ENCODE assay signal across 13 cellular contexts in genomic region chr15:98568382-98569017, GRCh38.
DNase-seq lines count a peak whose midpoint lies in the region; ATAC-seq and TF ChIP-seq lines count a peak whose summit lies in the region.
"Had no signal": no experiment of that assay in that cellular context is flagged by ENCODE, and none has a peak within 500 bp of the region (broad histone marks: within the 10 kb centered on the region; RNA-seq: fewer than 3 reads in every experiment).

No MANE protein-coding gene starts in this region.

- no peaks in the 10 kb centered on the region for H3K9me3 Mint-ChIP-seq in endodermal cell
- H3K9me3 Mint-ChIP-seq in progenitor cell of endocrine pancreas (ENCODE audit: low read depth) = no peaks in the 10 kb centered on the region

- H3K36me3 Mint-ChIP-seq in endodermal cell (ENCODE audit: low read depth) = no peaks in the 10 kb centered on the region
- no peaks in the 10 kb centered on the region for H3K36me3 Mint-ChIP-seq in progenitor cell of endocrine pancreas (ENCODE audit: insufficient read depth)

- H3K79me2 ChIP-seq in OCI-LY3 (ENCODE audit: low read length) = no peaks in the 10 kb centered on the region

- no peak for ATAC-seq in HG03095 (IDR thresholded peaks at IDR 0.05; ENCODE audit: unreplicated experiment)

- H3K27me3 ChIP-seq in GM06990 (replicated peaks; ENCODE audit: control insufficient read depth, insufficient read depth, low read length) = no peaks in the 10 kb centered on the region; the same call in 1 of the 2 replicates
- peaks cover 13% of the 10 kb centered on the region for H3K27me3 ChIP-seq in OCI-LY3 (ENCODE audit: low read depth, low read length)
- no peaks in the 10 kb centered on the region for H3K27me3 ChIP-seq in endodermal cell (ENCODE audit: control insufficient read depth, insufficient read depth, low read length, poor library complexity, severe bottlenecking)

- H3K27me3 Mint-ChIP-seq in endodermal cell (ENCODE audit: insufficient read depth) = peaks cover 24% of the 10 kb centered on the region
- peaks cover 39% of the 10 kb centered on the region for H3K27me3 Mint-ChIP-seq in progenitor cell of endocrine pancreas

- H3K4me3 Mint-ChIP-seq in endodermal cell = no peak overlapping the region
- no peak overlapping the region for H3K4me3 Mint-ChIP-seq in progenitor cell of endocrine pancreas (ENCODE audit: low read depth)

- H3K4me3 ChIP-seq in GM06990 (replicated peaks; ENCODE audit: low read depth, low read length) = no peak overlapping the region
- no peak overlapping the region for H3K4me3 ChIP-seq in OCI-LY3 (ENCODE audit: low read length)
- H3K4me3 ChIP-seq in endodermal cell (ENCODE audit: low read length) = no peak overlapping the region
- H3K4me3 ChIP-seq: lung had no signal

- WGBS in endodermal cell (ENCODE audit: insufficient coverage in 1 of 2, insufficient read length in 1 of 2), 2 experiments = 92 to 100% methylated on average over 3 of the region's 3 CpGs

- H3K27ac ChIP-seq in OCI-LY3 (ENCODE audit: low read length) (no peak overlapping the region), endodermal cell (ENCODE audit: low read depth, low read length) (no peak overlapping the region)

- H3K4me2 ChIP-seq in OCI-LY3 (ENCODE audit: low read length) = no peak overlapping the region

- TF ChIP-seq CTCF in GM06990 (IDR thresholded peaks at IDR 0.05; ENCODE audit: insufficient read depth, low read length, poor library complexity, severe bottlenecking) = peak; percentile 15
- 0 out of 2 replicates have a peak, but pooled peaks have one; percentile 8 for TF ChIP-seq CTCF in OCI-LY3 (IDR thresholded peaks at IDR 0.05; ENCODE audit: low read depth, low read length)
- peak; percentile 69 for TF ChIP-seq CTCF in endodermal cell (conservative IDR thresholded peaks at IDR 0.05)
- peak; percentile 51 for TF ChIP-seq CTCF in progenitor cell of endocrine pancreas (IDR thresholded peaks at IDR 0.05; ENCODE audit: unreplicated experiment)

- H3K4me1 ChIP-seq in OCI-LY3 (ENCODE audit: low read length) = no peaks in the 10 kb centered on the region
- no peaks in the 10 kb centered on the region for H3K4me1 ChIP-seq in endodermal cell (ENCODE audit: control insufficient read depth, insufficient read depth, low read length)

- H3K9ac ChIP-seq in OCI-LY3 (ENCODE audit: low read length) (no peak overlapping the region), endodermal cell (ENCODE audit: extremely low read depth, low read length, poor library complexity, severe bottlenecking) (no peak overlapping the region)

- no peak overlapping the region for H3K27ac Mint-ChIP-seq in endodermal cell
- no peak overlapping the region for H3K27ac Mint-ChIP-seq in progenitor cell of endocrine pancreas

- no peaks in the 10 kb centered on the region for H3K9me3 ChIP-seq in OCI-LY3 (ENCODE audit: insufficient read depth, low read length)
- no peaks in the 10 kb centered on the region for H3K9me3 ChIP-seq in endodermal cell (ENCODE audit: control insufficient read depth, low read length)

- DNase-seq in GM06990 (ENCODE audit: extremely low read depth, insufficient read length) = no peak
- DNase-seq in endodermal cell = no peak
- no peak for DNase-seq in progenitor cell of endocrine pancreas (ENCODE audit: low spot score, unreplicated experiment)
- no peak for DNase-seq in NCI-H2081 (lab: John Stamatoyannopoulos, UW)
- no peak for DNase-seq in activated T-cell treated with anti-CD3 and anti-CD28 coated beads, Interleukin-2, amount 50 U/mL, for 48 hours
- DNase-seq in putamen (ENCODE audit: low spot score) = no peak
- DNase-seq: activated CD4-positive, alpha-beta T cell treated with anti-CD3 and anti-CD28 coated beads for 48 hours; head of caudate nucleus; NCI-H146; posterior cingulate gyrus had no signal

- H3K36me3 ChIP-seq in GM06990 (ENCODE audit: control insufficient read depth, insufficient read depth, low read length) (no peaks in the 10 kb centered on the region), OCI-LY3 (replicated peaks; ENCODE audit: low read depth, low read length) (no peaks in the 10 kb centered on the region), endodermal cell (ENCODE audit: control insufficient read depth, insufficient read depth, low read length) (no peaks in the 10 kb centered on the region)

- H3K4me1 Mint-ChIP-seq in endodermal cell = no peaks in the 10 kb centered on the region
- no peaks in the 10 kb centered on the region for H3K4me1 Mint-ChIP-seq in progenitor cell of endocrine pancreas (ENCODE audit: low read depth)

- no peaks in the 10 kb centered on the region for H4K20me1 ChIP-seq in OCI-LY3 (ENCODE audit: insufficient read depth, low read length)

- no peak overlapping the region for H2AFZ ChIP-seq in OCI-LY3 (ENCODE audit: low read depth, low read length)

Comparison
In these comparisons a context has a peak if more than half of its experiments do, and no peak if none do; other contexts are left out.
1. CTCF ChIP-seq: peak in every context shown above with its lines; median percentile 69 in endodermal cell; 51 in progenitor cell of endocrine pancreas; 15 in GM06990; 8 in OCI-LY3.